ENCODE assay signal across 1 cellular context in the genomic region with DNA sequence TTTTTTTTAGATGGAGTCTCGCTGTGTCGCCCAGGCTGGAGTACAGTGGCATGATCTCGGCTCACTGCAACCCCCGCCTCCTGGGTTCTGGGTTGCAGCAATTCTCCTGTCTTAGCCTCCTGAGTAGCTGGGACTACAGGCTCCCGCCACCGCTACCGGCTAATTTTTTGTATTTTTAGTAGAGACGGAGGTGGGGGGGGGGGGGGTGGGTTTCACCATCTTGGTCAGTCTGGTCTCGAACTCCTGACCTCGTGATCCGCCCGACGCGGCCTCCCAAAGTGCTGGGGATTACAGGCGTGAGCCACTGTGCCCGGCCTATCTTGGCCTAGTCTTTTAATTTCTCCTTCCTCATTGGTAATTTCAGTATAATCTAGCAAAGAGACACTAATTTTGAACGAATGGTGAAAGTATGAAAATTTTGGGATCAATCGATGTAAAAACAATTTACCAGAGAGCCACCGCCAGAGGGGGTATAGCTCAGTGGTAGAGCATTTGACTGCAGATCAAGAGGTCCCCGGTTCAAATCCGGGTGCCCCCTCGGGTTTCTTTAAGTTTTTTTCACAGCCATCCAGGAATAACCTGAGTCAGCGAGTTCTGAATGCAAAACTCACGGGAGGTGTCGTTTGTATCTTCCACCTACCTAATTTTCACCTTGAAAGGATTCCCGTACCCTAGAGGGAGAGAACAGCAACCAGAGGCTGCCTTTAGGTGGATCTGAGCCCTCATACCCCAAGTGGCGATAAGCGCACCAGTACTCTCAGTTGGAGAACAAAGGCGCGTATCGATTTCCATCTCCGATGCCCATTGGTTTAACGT.
TF ChIP-seq lines count a peak whose summit lies in the region.

No MANE protein-coding gene starts in this region.

TF ChIP-seq in HepG2, 621 proteins besides CTCF, POLR2A, EP300 and RAD21 (continued from another document and continues in another):
- TF ChIP-seq STAT5B (CRISPR knock-in tag; IDR thresholded peaks at IDR 0.05) (no peak), MAZ (IDR thresholded peaks at IDR 0.05; ENCODE audit: borderline replicate concordance, low read depth, low read length) (peak; percentile 14; the same call in 1 of the 2 replicates), MAZ (CRISPR knock-in tag; IDR thresholded peaks at IDR 0.05; ENCODE audit: low read depth) (no peak), DR1 (CRISPR knock-in tag; IDR thresholded peaks at IDR 0.05) (no peak), ZSCAN21 (CRISPR knock-in tag; IDR thresholded peaks at IDR 0.05; ENCODE audit: borderline replicate concordance) (no peak), ZNF776 (CRISPR knock-in tag; IDR thresholded peaks at IDR 0.05) (no peak), IKZF4 (CRISPR knock-in tag; IDR thresholded peaks at IDR 0.05; ENCODE audit: borderline replicate concordance, low read depth, not compliant biosample characterization) (no peak), NR2C2 (CRISPR knock-in tag; IDR thresholded peaks at IDR 0.05; ENCODE audit: borderline replicate concordance) (no peak), PHF5A (CRISPR knock-in tag; IDR thresholded peaks at IDR 0.05; ENCODE audit: low read depth, unreplicated experiment) (peak; percentile 58), HOXA5 (CRISPR knock-in tag; IDR thresholded peaks at IDR 0.05) (peak; percentile 85), ZBTB1 (CRISPR knock-in tag; IDR thresholded peaks at IDR 0.05; ENCODE audit: borderline replicate concordance) (no peak), JUNB (CRISPR knock-in tag; IDR thresholded peaks at IDR 0.05; ENCODE audit: borderline replicate concordance) (no peak), ZFYVE20 (CRISPR knock-in tag; IDR thresholded peaks at IDR 0.05; ENCODE audit: borderline replicate concordance, low read depth) (no peak), MIER2 (CRISPR knock-in tag; IDR thresholded peaks at IDR 0.05) (no peak; the same call in 1 of the 2 replicates), ZBTB8A (CRISPR knock-in tag; IDR thresholded peaks at IDR 0.05; ENCODE audit: borderline replicate concordance, low read depth) (no peak), ZNF136 (CRISPR knock-in tag; IDR thresholded peaks at IDR 0.05; ENCODE audit: low read depth) (no peak), ZNF292 (CRISPR knock-in tag; IDR thresholded peaks at IDR 0.05; ENCODE audit: borderline replicate concordance, low read depth) (no peak), RXRB (CRISPR knock-in tag; IDR thresholded peaks at IDR 0.05; ENCODE audit: borderline replicate concordance) (peak; percentile 13; the same call in 1 of the 2 replicates), ZNF777 (CRISPR knock-in tag; IDR thresholded peaks at IDR 0.05) (peak; percentile 53), U2AF2 (IDR thresholded peaks at IDR 0.05; ENCODE audit: low read depth, low read length) (no peak), HOXA7 (CRISPR knock-in tag; IDR thresholded peaks at IDR 0.05) (no peak)
- TF ChIP-seq, protein P1, sequence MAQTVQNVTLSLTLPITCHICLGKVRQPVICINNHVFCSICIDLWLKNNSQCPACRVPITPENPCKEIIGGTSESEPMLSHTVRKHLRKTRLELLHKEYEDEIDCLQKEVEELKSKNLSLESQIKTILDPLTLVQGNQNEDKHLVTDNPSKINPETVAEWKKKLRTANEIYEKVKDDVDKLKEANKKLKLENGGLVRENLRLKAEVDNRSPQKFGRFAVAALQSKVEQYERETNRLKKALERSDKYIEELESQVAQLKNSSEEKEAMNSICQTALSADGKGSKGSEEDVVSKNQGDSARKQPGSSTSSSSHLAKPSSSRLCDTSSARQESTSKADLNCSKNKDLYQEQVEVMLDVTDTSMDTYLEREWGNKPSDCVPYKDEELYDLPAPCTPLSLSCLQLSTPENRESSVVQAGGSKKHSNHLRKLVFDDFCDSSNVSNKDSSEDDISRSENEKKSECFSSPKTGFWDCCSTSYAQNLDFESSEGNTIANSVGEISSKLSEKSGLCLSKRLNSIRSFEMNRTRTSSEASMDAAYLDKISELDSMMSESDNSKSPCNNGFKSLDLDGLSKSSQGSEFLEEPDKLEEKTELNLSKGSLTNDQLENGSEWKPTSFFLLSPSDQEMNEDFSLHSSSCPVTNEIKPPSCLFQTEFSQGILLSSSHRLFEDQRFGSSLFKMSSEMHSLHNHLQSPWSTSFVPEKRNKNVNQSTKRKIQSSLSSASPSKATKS (CRISPR knock-in tag; IDR thresholded peaks at IDR 0.05), result no peak
- TF ChIP-seq, protein P2, sequence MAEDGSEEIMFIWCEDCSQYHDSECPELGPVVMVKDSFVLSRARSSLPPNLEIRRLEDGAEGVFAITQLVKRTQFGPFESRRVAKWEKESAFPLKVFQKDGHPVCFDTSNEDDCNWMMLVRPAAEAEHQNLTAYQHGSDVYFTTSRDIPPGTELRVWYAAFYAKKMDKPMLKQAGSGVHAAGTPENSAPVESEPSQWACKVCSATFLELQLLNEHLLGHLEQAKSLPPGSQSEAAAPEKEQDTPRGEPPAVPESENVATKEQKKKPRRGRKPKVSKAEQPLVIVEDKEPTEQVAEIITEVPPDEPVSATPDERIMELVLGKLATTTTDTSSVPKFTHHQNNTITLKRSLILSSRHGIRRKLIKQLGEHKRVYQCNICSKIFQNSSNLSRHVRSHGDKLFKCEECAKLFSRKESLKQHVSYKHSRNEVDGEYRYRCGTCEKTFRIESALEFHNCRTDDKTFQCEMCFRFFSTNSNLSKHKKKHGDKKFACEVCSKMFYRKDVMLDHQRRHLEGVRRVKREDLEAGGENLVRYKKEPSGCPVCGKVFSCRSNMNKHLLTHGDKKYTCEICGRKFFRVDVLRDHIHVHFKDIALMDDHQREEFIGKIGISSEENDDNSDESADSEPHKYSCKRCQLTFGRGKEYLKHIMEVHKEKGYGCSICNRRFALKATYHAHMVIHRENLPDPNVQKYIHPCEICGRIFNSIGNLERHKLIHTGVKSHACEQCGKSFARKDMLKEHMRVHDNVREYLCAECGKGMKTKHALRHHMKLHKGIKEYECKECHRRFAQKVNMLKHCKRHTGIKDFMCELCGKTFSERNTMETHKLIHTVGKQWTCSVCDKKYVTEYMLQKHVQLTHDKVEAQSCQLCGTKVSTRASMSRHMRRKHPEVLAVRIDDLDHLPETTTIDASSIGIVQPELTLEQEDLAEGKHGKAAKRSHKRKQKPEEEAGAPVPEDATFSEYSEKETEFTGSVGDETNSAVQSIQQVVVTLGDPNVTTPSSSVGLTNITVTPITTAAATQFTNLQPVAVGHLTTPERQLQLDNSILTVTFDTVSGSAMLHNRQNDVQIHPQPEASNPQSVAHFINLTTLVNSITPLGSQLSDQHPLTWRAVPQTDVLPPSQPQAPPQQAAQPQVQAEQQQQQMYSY (CRISPR knock-in tag; IDR thresholded peaks at IDR 0.05), result no peak
- TF ChIP-seq, protein P3, sequence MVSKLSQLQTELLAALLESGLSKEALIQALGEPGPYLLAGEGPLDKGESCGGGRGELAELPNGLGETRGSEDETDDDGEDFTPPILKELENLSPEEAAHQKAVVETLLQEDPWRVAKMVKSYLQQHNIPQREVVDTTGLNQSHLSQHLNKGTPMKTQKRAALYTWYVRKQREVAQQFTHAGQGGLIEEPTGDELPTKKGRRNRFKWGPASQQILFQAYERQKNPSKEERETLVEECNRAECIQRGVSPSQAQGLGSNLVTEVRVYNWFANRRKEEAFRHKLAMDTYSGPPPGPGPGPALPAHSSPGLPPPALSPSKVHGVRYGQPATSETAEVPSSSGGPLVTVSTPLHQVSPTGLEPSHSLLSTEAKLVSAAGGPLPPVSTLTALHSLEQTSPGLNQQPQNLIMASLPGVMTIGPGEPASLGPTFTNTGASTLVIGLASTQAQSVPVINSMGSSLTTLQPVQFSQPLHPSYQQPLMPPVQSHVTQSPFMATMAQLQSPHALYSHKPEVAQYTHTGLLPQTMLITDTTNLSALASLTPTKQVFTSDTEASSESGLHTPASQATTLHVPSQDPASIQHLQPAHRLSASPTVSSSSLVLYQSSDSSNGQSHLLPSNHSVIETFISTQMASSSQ (IDR thresholded peaks at IDR 0.05; ENCODE audit: low read depth), result peak; percentile 52; the same call in 1 of the 2 replicates
- TF ChIP-seq, protein P3 (CRISPR knock-in tag; IDR thresholded peaks at IDR 0.05; ENCODE audit: borderline replicate concordance), result no peak
- TF ChIP-seq, protein P4, sequence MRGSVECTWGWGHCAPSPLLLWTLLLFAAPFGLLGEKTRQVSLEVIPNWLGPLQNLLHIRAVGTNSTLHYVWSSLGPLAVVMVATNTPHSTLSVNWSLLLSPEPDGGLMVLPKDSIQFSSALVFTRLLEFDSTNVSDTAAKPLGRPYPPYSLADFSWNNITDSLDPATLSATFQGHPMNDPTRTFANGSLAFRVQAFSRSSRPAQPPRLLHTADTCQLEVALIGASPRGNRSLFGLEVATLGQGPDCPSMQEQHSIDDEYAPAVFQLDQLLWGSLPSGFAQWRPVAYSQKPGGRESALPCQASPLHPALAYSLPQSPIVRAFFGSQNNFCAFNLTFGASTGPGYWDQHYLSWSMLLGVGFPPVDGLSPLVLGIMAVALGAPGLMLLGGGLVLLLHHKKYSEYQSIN (CRISPR knock-in tag; IDR thresholded peaks at IDR 0.05; ENCODE audit: borderline replicate concordance), result no peak
- TF ChIP-seq, protein P5, sequence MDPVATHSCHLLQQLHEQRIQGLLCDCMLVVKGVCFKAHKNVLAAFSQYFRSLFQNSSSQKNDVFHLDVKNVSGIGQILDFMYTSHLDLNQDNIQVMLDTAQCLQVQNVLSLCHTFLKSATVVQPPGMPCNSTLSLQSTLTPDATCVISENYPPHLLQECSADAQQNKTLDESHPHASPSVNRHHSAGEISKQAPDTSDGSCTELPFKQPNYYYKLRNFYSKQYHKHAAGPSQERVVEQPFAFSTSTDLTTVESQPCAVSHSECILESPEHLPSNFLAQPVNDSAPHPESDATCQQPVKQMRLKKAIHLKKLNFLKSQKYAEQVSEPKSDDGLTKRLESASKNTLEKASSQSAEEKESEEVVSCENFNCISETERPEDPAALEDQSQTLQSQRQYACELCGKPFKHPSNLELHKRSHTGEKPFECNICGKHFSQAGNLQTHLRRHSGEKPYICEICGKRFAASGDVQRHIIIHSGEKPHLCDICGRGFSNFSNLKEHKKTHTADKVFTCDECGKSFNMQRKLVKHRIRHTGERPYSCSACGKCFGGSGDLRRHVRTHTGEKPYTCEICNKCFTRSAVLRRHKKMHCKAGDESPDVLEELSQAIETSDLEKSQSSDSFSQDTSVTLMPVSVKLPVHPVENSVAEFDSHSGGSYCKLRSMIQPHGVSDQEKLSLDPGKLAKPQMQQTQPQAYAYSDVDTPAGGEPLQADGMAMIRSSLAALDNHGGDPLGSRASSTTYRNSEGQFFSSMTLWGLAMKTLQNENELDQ (CRISPR knock-in tag; IDR thresholded peaks at IDR 0.05; ENCODE audit: borderline replicate concordance), result no peak
- TF ChIP-seq, protein P6, sequence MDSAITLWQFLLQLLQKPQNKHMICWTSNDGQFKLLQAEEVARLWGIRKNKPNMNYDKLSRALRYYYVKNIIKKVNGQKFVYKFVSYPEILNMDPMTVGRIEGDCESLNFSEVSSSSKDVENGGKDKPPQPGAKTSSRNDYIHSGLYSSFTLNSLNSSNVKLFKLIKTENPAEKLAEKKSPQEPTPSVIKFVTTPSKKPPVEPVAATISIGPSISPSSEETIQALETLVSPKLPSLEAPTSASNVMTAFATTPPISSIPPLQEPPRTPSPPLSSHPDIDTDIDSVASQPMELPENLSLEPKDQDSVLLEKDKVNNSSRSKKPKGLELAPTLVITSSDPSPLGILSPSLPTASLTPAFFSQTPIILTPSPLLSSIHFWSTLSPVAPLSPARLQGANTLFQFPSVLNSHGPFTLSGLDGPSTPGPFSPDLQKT (CRISPR knock-in tag; IDR thresholded peaks at IDR 0.05; ENCODE audit: borderline replicate concordance), result no peak
- TF ChIP-seq, protein P7, sequence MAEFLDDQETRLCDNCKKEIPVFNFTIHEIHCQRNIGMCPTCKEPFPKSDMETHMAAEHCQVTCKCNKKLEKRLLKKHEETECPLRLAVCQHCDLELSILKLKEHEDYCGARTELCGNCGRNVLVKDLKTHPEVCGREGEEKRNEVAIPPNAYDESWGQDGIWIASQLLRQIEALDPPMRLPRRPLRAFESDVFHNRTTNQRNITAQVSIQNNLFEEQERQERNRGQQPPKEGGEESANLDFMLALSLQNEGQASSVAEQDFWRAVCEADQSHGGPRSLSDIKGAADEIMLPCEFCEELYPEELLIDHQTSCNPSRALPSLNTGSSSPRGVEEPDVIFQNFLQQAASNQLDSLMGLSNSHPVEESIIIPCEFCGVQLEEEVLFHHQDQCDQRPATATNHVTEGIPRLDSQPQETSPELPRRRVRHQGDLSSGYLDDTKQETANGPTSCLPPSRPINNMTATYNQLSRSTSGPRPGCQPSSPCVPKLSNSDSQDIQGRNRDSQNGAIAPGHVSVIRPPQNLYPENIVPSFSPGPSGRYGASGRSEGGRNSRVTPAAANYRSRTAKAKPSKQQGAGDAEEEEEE (CRISPR knock-in tag; IDR thresholded peaks at IDR 0.05; ENCODE audit: borderline replicate concordance), result 0 out of 2 replicates have a peak, but pooled peaks have one; percentile 59
- TF ChIP-seq, protein P8, sequence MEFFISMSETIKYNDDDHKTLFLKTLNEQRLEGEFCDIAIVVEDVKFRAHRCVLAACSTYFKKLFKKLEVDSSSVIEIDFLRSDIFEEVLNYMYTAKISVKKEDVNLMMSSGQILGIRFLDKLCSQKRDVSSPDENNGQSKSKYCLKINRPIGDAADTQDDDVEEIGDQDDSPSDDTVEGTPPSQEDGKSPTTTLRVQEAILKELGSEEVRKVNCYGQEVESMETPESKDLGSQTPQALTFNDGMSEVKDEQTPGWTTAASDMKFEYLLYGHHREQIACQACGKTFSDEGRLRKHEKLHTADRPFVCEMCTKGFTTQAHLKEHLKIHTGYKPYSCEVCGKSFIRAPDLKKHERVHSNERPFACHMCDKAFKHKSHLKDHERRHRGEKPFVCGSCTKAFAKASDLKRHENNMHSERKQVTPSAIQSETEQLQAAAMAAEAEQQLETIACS (CRISPR knock-in tag; IDR thresholded peaks at IDR 0.05), result peak; percentile 62; the same call in 1 of the 2 replicates
- TF ChIP-seq, protein P9, sequence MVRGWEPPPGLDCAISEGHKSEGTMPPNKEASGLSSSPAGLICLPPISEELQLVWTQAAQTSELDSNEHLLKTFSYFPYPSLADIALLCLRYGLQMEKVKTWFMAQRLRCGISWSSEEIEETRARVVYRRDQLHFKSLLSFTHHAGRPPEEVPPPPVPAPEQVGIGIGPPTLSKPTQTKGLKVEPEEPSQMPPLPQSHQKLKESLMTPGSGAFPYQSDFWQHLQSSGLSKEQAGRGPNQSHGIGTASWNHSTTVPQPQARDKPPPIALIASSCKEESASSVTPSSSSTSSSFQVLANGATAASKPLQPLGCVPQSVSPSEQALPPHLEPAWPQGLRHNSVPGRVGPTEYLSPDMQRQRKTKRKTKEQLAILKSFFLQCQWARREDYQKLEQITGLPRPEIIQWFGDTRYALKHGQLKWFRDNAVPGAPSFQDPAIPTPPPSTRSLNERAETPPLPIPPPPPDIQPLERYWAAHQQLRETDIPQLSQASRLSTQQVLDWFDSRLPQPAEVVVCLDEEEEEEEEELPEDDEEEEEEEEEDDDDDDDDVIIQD (CRISPR knock-in tag; IDR thresholded peaks at IDR 0.05; ENCODE audit: low read depth), result 0 out of 2 replicates have a peak, but pooled peaks have one; percentile 10
